ENCODE assay signal across 26 cellular contexts in genomic region chr10:93865794-93866193, GRCh38.
"Had no signal": no experiment of that assay in that cellular context is flagged by ENCODE, and none has a peak within 500 bp of the region (broad histone marks: within the 10 kb centered on the region; RNA-seq: fewer than 3 reads in every experiment).

No MANE protein-coding gene starts in this region.

- DNase-seq: stimulated activated CD4-positive, alpha-beta T cell treated with anti-CD3 and anti-CD28 coated beads, Interleukin-2, amount 100 ng/mL, for 48 hours; stimulated activated CD4-positive, alpha-beta T cell treated with anti-CD3 and anti-CD28 coated beads, Interleukin-4, amount 100 ng/mL, for 1 hour; stimulated activated CD4-positive, alpha-beta T cell treated with anti-CD3 and anti-CD28 coated beads, Interleukin-4, amount 100 ng/mL, for 24 hours; stimulated activated CD4-positive, alpha-beta T cell treated with anti-CD3 and anti-CD28 coated beads, Interleukin-4, amount 100 ng/mL, for 4 hours; stimulated activated CD8-positive, alpha-beta memory T cell treated with anti-CD3 and anti-CD28 coated beads, Interleukin-4, amount 100 ng/mL, for 48 hours; stimulated activated naive B cell treated with anti-CD40 and anti-IgM and Interleukin-4, amounts not matched to agents 10 μg/mL and 1 μg/mL and 100 μg/mL, for 72 hours; stimulated activated naive CD4-positive, alpha-beta T cell; stimulated activated naive CD4-positive, alpha-beta T cell treated with Interleukin-2 at 50 U/mL for 16 hours; stimulated activated naive CD8-positive, alpha-beta T cell treated with anti-CD3 and anti-CD28 coated beads, Interleukin-15, amount 100 ng/mL, for 72 hours; stimulated activated naive CD8-positive, alpha-beta T cell treated with anti-CD3 and anti-CD28 coated beads, Interleukin-15, Interleukin-2, amounts not matched to agents 100 U/mL and 50 U/mL, for 24 hours; stomach; substantia nigra; testis; thyroid gland; tibial artery; transverse colon; trophoblast cell; upper lobe of left lung; upper lobe of right lung; uterus had no signal

- H3K36me3 ChIP-seq: stomach, suprapubic skin, thoracic aorta, thyroid gland, tibial artery, tibial nerve, transverse colon, upper lobe of left lung, upper lobe of right lung, uterus, vagina had no signal

- H3K27me3 ChIP-seq: stomach, testis, thyroid gland, tibial nerve, transverse colon, upper lobe of left lung, upper lobe of right lung, uterus, vagina had no signal

- ATAC-seq: stimulated activated effector memory CD8-positive, alpha-beta T cell treated with anti-CD3 and anti-CD28 coated beads, Interleukin-12 subunit alpha, Interleukin-12 subunit beta, amount 100 ng/mL, for 72 hours; stimulated activated memory B cell treated with anti-CD40 and anti-IgM and Interleukin-4, amounts not matched to agents 10 μg/mL and 1 μg/mL and 100 μg/mL, for 72 hours; stimulated activated naive B cell treated with anti-CD40 and anti-IgM and Interleukin-4, amounts not matched to agents 10 μg/mL and 1 μg/mL and 100 μg/mL, for 72 hours; stimulated activated naive CD8-positive, alpha-beta T cell treated with anti-CD3 and anti-CD28 coated beads, Interleukin-15, amount 100 ng/mL, for 72 hours; stimulated activated naive CD8-positive, alpha-beta T cell treated with anti-CD3 and anti-CD28 coated beads, Interleukin-15, Interleukin-2, amounts not matched to agents 100 U/mL and 50 U/mL, for 24 hours; upper lobe of right lung had no signal

- H3K27ac ChIP-seq: stomach, suprapubic skin, testis, thoracic aorta, thyroid gland, tibial artery, tibial nerve, transverse colon, upper lobe of left lung, upper lobe of right lung, uterus, vagina had no signal

- H3K9me3 ChIP-seq: stomach, suprapubic skin, testis, thoracic aorta, thyroid gland, tibial artery, tibial nerve, transverse colon, upper lobe of left lung, upper lobe of right lung, uterus, vagina had no signal

- H3K4me3 ChIP-seq: stomach, suprapubic skin, testis, thoracic aorta, thyroid gland, tibial artery, tibial nerve, transverse colon, upper lobe of left lung, upper lobe of right lung, uterus, vagina had no signal

- H3K4me1 ChIP-seq: stomach, suprapubic skin, testis, thyroid gland, tibial artery, tibial nerve, transverse colon, upper lobe of left lung, upper lobe of right lung, uterus, vagina had no signal
